Comparison of ENCODE assay signal across 14 cellular contexts in genomic region chr20:2379511-2380229, GRCh38. TPM values are rescaled to one million over a fixed set of nuclear protein-coding genes. Genes with fewer than 3 reads are reported as not detected.
DNase-seq lines count a peak whose midpoint lies in the region; ATAC-seq, FAIRE-seq and TF ChIP-seq lines count a peak whose summit lies in the region.
"Had no signal": no experiment of that assay in that cellular context is flagged by ENCODE, and none has a peak within 500 bp of the region (broad histone marks: within the 10 kb centered on the region; RNA-seq: fewer than 3 reads in every experiment).

No MANE protein-coding gene starts in this region.

- intact Hi-C loops in A673 (cut with micrococcal nuclease; ENCODE audit: unreplicated experiment): no loop called here
- intact Hi-C loops in GM12878 (cut with micrococcal nuclease; ENCODE audit: unreplicated experiment): no loop called here
- intact Hi-C loops in HepG2 (cut with micrococcal nuclease; ENCODE audit: unreplicated experiment): no loop called here

- CTCF ChIA-PET in A673 (lab: Charles Lee): no interaction called here
- CTCF ChIA-PET in GM12878 (lab: Yijun Ruan, JAX): interaction anchor here (0.6 to 1.0 kb wide), 2 partner anchors 11 to 29 kb away, joined by 3 read pairs; no protein-coding TSS in a partner anchor
- CTCF ChIA-PET in HepG2 (lab: Yijun Ruan, JAX; ENCODE audit: low intra/inter-chr PET ratio, low total read pairs): no interaction called here

- H2BK120ac ChIP-seq in mesenchymal stem cell (ENCODE audit: low read depth, low read length): no peak overlapping the region

- RAD21 ChIA-PET in GM12878 (lab: Charles Lee; ENCODE audit: unreplicated experiment): interaction anchor here (0.9 kb wide), 1 partner anchor 172 kb away, joined by 3 read pairs; no protein-coding TSS in a partner anchor

- H2BK5ac ChIP-seq in mesenchymal stem cell (ENCODE audit: low read depth, low read length, poor library complexity, severe bottlenecking): no peak overlapping the region

- H3K79me2 ChIP-seq in GM12878 (ENCODE audit: control insufficient read depth, insufficient read depth, low read length) (no peaks in the 10 kb centered on the region), HepG2 (ENCODE audit: insufficient read depth, low read length) (no peaks in the 10 kb centered on the region)

- ATAC-seq in GM12878 (peak; percentile 61), HG02885 (IDR thresholded peaks at IDR 0.05; ENCODE audit: poor library complexity, unreplicated experiment) (no peak), HepG2 (no peak)

- H3K4me1 ChIP-seq in A673 (ENCODE audit: insufficient read depth, low read length, poor library complexity, severe bottlenecking) (no peaks in the 10 kb centered on the region), GM12878 (ENCODE audit: control insufficient read depth, insufficient read depth, low read length) (no peaks in the 10 kb centered on the region; the same call in 1 of the 2 replicates), mesenchymal stem cell (ENCODE audit: control insufficient read depth, insufficient read depth, low read depth, low read length) (no peaks in the 10 kb centered on the region), HepG2 (ENCODE audit: insufficient read depth, low read length) (no peaks in the 10 kb centered on the region)
- H3K4me1 ChIP-seq: stomach had no signal

- BruUV-seq in A673 (replicated peaks; lab: Mats Ljungman, UMichigan) (no TSS peak), GM12878 (replicated peaks; lab: Mats Ljungman, UMichigan) (no TSS peak), HepG2 (replicated peaks; lab: Mats Ljungman, UMichigan) (no TSS peak)

- no peaks in the 10 kb centered on the region for H3K79me1 ChIP-seq in mesenchymal stem cell (replicated peaks; ENCODE audit: low read length, poor library complexity, severe bottlenecking)

- H2BK15ac ChIP-seq in mesenchymal stem cell (ENCODE audit: low read depth, poor library complexity, severe bottlenecking): no peak overlapping the region

- SMC1A ChIA-PET in GM12878 (lab: Charles Lee; ENCODE audit: uncharacterized antibody, unreplicated experiment): no interaction called here

- no peak overlapping the region for H4K91ac ChIP-seq in mesenchymal stem cell (ENCODE audit: low read length)

- H3K27me3 ChIP-seq in A673 (replicated peaks; ENCODE audit: insufficient read depth, low read depth, low read length, poor library complexity) (peaks cover 5% of the 10 kb centered on the region), GM12878 (replicated peaks in 1 of 2; ENCODE audit: control insufficient read depth in 2 of 2, insufficient read depth in 2 of 2, low read length in 1 of 2) (no peaks in the 10 kb centered on the region; a peak in 1 of 4 replicates), mesenchymal stem cell (ENCODE audit: control insufficient read depth in 1 of 2, insufficient read depth in 1 of 2, low read length in 2 of 2) (peaks cover 0 to 24% of the 10 kb centered on the region in 2 experiments), HepG2 (ENCODE audit: control insufficient read depth in 1 of 2, insufficient read depth in 2 of 2, low read length in 2 of 2) (peaks cover 2 to 6% of the 10 kb centered on the region in 2 experiments; a peak in 4 of 5 replicates)

- H2BK12ac ChIP-seq in mesenchymal stem cell (ENCODE audit: low read length in 2 of 2): no peak overlapping the region

- no peak overlapping the region for H4K8ac ChIP-seq in mesenchymal stem cell (ENCODE audit: low read length)

- H4K20me1 ChIP-seq in GM12878 (ENCODE audit: control insufficient read depth, insufficient read depth) (no peaks in the 10 kb centered on the region), HepG2 (ENCODE audit: insufficient read depth, low read length) (no peaks in the 10 kb centered on the region)

- WGBS in GM12878 (ENCODE audit: insufficient coverage, insufficient replicate concordance, low lambda C conversion rate, missing lambda C conversion rate): 17% methylated on average over 9 of the region's 9 CpGs
- 57% methylated on average over 9 of the region's 9 CpGs for WGBS in mesenchymal stem cell
- 26% methylated on average over 8 of the region's 9 CpGs for WGBS in HepG2 (ENCODE audit: low lambda C conversion rate)

- H3K18ac ChIP-seq in mesenchymal stem cell (ENCODE audit: low read depth in 1 of 2, low read length in 2 of 2): no peak overlapping the region

- H3K27ac ChIP-seq in A673 (ENCODE audit: low read depth, low read length, poor library complexity, severe bottlenecking): no peak overlapping the region
- H3K27ac ChIP-seq in GM12878 (ENCODE audit: control insufficient read depth, insufficient read depth): no peak overlapping the region
- no peak overlapping the region for H3K27ac ChIP-seq in mesenchymal stem cell (ENCODE audit: low read length, poor library complexity, severe bottlenecking)
- no peak overlapping the region for H3K27ac ChIP-seq in HepG2 (ENCODE audit: extremely low read length, insufficient read depth, low read length)
- H3K27ac ChIP-seq: stomach had no signal

- in situ Hi-C loops in GM12878 (cut with MboI) (no loop called here), HepG2 (cut with HindIII; ENCODE audit: extremely low pct_ligation_motif_present, low pct_unique_long_range_greater_than_20kb) (no loop called here)

- no peaks in the 10 kb centered on the region for H3K9me3 ChIP-seq in A673 (ENCODE audit: low read depth, low read length, poor library complexity, severe bottlenecking)
- no peaks in the 10 kb centered on the region for H3K9me3 ChIP-seq in GM12878 (replicated peaks; ENCODE audit: control insufficient read depth, insufficient read depth, low read length)
- H3K9me3 ChIP-seq in mesenchymal stem cell (ENCODE audit: control insufficient read depth, low read length): no peaks in the 10 kb centered on the region
- H3K9me3 ChIP-seq in HepG2 (ENCODE audit: low read length): no peaks in the 10 kb centered on the region
- H3K9me3 ChIP-seq: stomach had no signal

- POLR2A ChIA-PET in A673 (lab: Charles Lee; ENCODE audit: low non-redundant PET) (no interaction called here), GM12878 (lab: Charles Lee) (no interaction called here), HepG2 (lab: Yijun Ruan, JAX) (no interaction called here)

- no peak overlapping the region for H3K4ac ChIP-seq in mesenchymal stem cell (ENCODE audit: low read depth in 1 of 2, low read length in 2 of 2)

- TF ChIP-seq EP300 in GM12878 (IDR thresholded peaks at IDR 0.05; ENCODE audit: borderline replicate concordance in 1 of 2, control insufficient read depth in 1 of 2, low read depth in 2 of 2, low read length in 2 of 2) (no peak), HepG2 (IDR thresholded peaks at IDR 0.05; ENCODE audit: low read depth in 2 of 2, low read length in 2 of 2) (no peak), HepG2 (CRISPR knock-in tag; IDR thresholded peaks at IDR 0.05; ENCODE audit: borderline replicate concordance) (no peak)

- DNase-seq in A673 (ENCODE audit: low spot score): peak; percentile 7
- DNase-seq in GM12865 (ENCODE audit: low read depth): peak; percentile 29
- peak; percentile 88 for DNase-seq in RPMI7951 (ENCODE audit: low read depth)
- no peak for DNase-seq in GM12878 (ENCODE audit: low read depth, low spot score)
- DNase-seq in NCI-H2171 treated with DMSO at 0.1 percent for 48 hours (lab: John Stamatoyannopoulos, UW): no peak
- no peak for DNase-seq in mesenchymal stem cell
- no peak for DNase-seq in HepG2 (ENCODE audit: low spot score)
- DNase-seq: activated CD8-positive, alpha-beta memory T cell treated with anti-CD3 and anti-CD28 coated beads, Interleukin-2, amount 50 U/mL, for 48 hours; caudate nucleus; stimulated activated CD4-positive, alpha-beta T cell treated with anti-CD3 and anti-CD28 coated beads, Interleukin-12 subunit alpha, Interleukin-12 subunit beta, amount 100 ng/mL, for 4 hours; stomach had no signal

- FAIRE-seq in GM12878 (lab: Jason Lieb, UNC) (no peak), HepG2 (lab: Jason Lieb, UNC) (no peak)

- TF ChIP-seq CTCF in A673 (conservative IDR thresholded peaks at IDR 0.05; ENCODE audit: low read depth, low read length) (no peak), GM12865 (IDR thresholded peaks at IDR 0.05; ENCODE audit: insufficient read depth, low read depth, low read length, missing control alignments) (no peak), GM12878 (IDR thresholded peaks at IDR 0.05 in 2 of 3, conservative IDR thresholded peaks at IDR 0.05 in 1 of 3; ENCODE audit: control insufficient read depth in 2 of 3, extremely low read depth in 1 of 3, insufficient read depth in 1 of 3, low read depth in 3 of 3, low read length in 3 of 3) (no peak), HepG2 (CRISPR knock-in tag; IDR thresholded peaks at IDR 0.05) (no peak)

- H3K4me3 ChIP-seq in A673 (ENCODE audit: low read depth, low read length, poor library complexity, severe bottlenecking) (no peak overlapping the region), GM12865 (ENCODE audit: low read depth, low read length) (no peak overlapping the region), GM12878 (no peak overlapping the region), mesenchymal stem cell (ENCODE audit: insufficient read depth in 1 of 2, low read depth in 1 of 2, low read length in 2 of 2) (no peak overlapping the region), HepG2 (replicated peaks in 1 of 3; ENCODE audit: insufficient read depth in 1 of 3, low read depth in 2 of 3, low read length in 3 of 3) (no peak overlapping the region)
- H3K4me3 ChIP-seq: stomach had no signal

- H2AFZ ChIP-seq in GM12878 (ENCODE audit: control insufficient read depth, low read depth, low read length) (no peak overlapping the region; the same call in 1 of the 2 replicates), mesenchymal stem cell (ENCODE audit: low read depth, low read length) (no peak overlapping the region), HepG2 (ENCODE audit: low read length) (no peak overlapping the region)

- no peak overlapping the region for H3K4me2 ChIP-seq in GM12878 (ENCODE audit: control insufficient read depth, insufficient read depth)
- H3K4me2 ChIP-seq in mesenchymal stem cell (ENCODE audit: low read length, poor library complexity, severe bottlenecking): no peak overlapping the region
- H3K4me2 ChIP-seq in HepG2 (ENCODE audit: low read depth, low read length): no peak overlapping the region

- TF ChIP-seq RAD21 in GM12878 (IDR thresholded peaks at IDR 0.05; ENCODE audit: insufficient read depth, low read depth, low read length) (no peak), HepG2 (CRISPR knock-in tag; IDR thresholded peaks at IDR 0.05) (no peak)

- no peak overlapping the region for H3K14ac ChIP-seq in mesenchymal stem cell (ENCODE audit: low read length in 2 of 2)

- H3K9ac ChIP-seq in GM12878 (ENCODE audit: control insufficient read depth, insufficient read depth, low read length) (no peak overlapping the region), mesenchymal stem cell (ENCODE audit: low read length) (no peak overlapping the region), HepG2 (ENCODE audit: insufficient read depth, low read depth, low read length) (no peak overlapping the region)

- H3K23ac ChIP-seq in mesenchymal stem cell (ENCODE audit: low read length in 2 of 2): no peak overlapping the region

- H3K36me3 ChIP-seq in A673 (ENCODE audit: insufficient read depth, low read length, poor library complexity, severe bottlenecking) (no peaks in the 10 kb centered on the region), GM12878 (ENCODE audit: control insufficient read depth in 2 of 2, insufficient read depth in 2 of 2, low read length in 1 of 2) (no peaks in the 10 kb centered on the region), mesenchymal stem cell (ENCODE audit: control insufficient read depth in 1 of 2, insufficient read depth in 2 of 2, low read depth in 1 of 2, low read length in 2 of 2) (no peaks in the 10 kb centered on the region), HepG2 (replicated peaks in 1 of 2; ENCODE audit: control insufficient read depth in 1 of 2, insufficient read depth in 2 of 2, low read length in 2 of 2) (no peaks in the 10 kb centered on the region)
- H3K36me3 ChIP-seq: stomach had no signal

- no peak overlapping the region for H2AK5ac ChIP-seq in mesenchymal stem cell (ENCODE audit: low read length, severe bottlenecking)

- no peak for TF ChIP-seq POLR2A in GM12878 (IDR thresholded peaks at IDR 0.05; ENCODE audit: low read depth, low read length)
- no peak for TF ChIP-seq POLR2A in HepG2 (IDR thresholded peaks at IDR 0.05; ENCODE audit: insufficient read depth in 1 of 2, low read depth in 2 of 2, low read length in 2 of 2)

RNA-seq across cellular contexts. Expression of gene TGM6, which starts 1.0 kb away (rescaled TPM):
- total RNA-seq in A673 (2021): not detected in 2 replicates
- total RNA-seq in RPMI7951 (2014; rRNA removed; shearing (Covaris generic)): not detected in 2 replicates
- total RNA-seq in GM12878 (2013; cell fraction: nucleolus; rRNA removed): not detected in 2 replicates
- not detected in 2 replicates for total RNA-seq in GM12878 (2014; rRNA removed)
- total RNA-seq in GM12878 (2014; rRNA removed; fragmentation: Illumina TruSeq; extraction: Trizol): not detected in 2 replicates
- not detected in 2 replicates for total RNA-seq in GM12878 (2021)
- polyA plus RNA-seq in GM12878 (2011; ENCODE audit: low read depth): not detected
- not detected in 2 replicates for polyA plus RNA-seq in GM12878 (2011; rRNA removed)
- not detected in 2 replicates for polyA plus RNA-seq in GM12878 (2011; cell fraction: cytosol; rRNA removed)
- polyA plus RNA-seq in GM12878 (2011; cell fraction: nucleus; rRNA removed): not detected in 2 replicates
- polyA plus RNA-seq in GM12878 (2012): not detected in 2 replicates
- not detected in 2 replicates for polyA plus RNA-seq in GM12878 (2014; fragmentation: Illumina TruSeq; extraction: Trizol)
- not detected for polyA plus RNA-seq in GM12878 (2014; fragmentation: Nextera tagmentation; extraction: Ambion mirVana)
- polyA plus RNA-seq in GM12878 (2014; rRNA removed): not detected in 2 replicates
- not detected for polyA plus RNA-seq in GM12878 (2016; fragmentation: Nextera tagmentation; extraction: Ambion mirVana)
- not detected in 2 replicates for polyA minus RNA-seq in GM12878 (2011; rRNA and poly(A)+ RNA removed)
- not detected in 2 replicates for polyA minus RNA-seq in GM12878 (2011; cell fraction: cytosol; rRNA and poly(A)+ RNA removed)
- not detected in 2 replicates for polyA minus RNA-seq in GM12878 (2011; cell fraction: nucleus; rRNA and poly(A)+ RNA removed)
- not detected for polyA plus RNA-seq in mesenchymal stem cell (2013, experiment 1 of 2)
- polyA plus RNA-seq in mesenchymal stem cell (2013, experiment 2 of 2): not detected
- total RNA-seq in HepG2 (2016; rRNA removed; fragmentation: Illumina TruSeq; extraction: Trizol): not detected in 2 replicates
- total RNA-seq in HepG2 (2016; cell fraction: cytosol; rRNA removed; fragmentation: Illumina TruSeq; extraction: Trizol; ENCODE audit: low read depth): not detected in 2 replicates
- not detected in 2 replicates for total RNA-seq in HepG2 (2016; cell fraction: insoluble cytoplasmic fraction; rRNA removed; fragmentation: Illumina TruSeq; extraction: Trizol)
- total RNA-seq in HepG2 (2016; cell fraction: membrane; rRNA removed; fragmentation: Illumina TruSeq; extraction: Trizol): not detected in 2 replicates
- not detected in 2 replicates for total RNA-seq in HepG2 (2016; cell fraction: nucleus; rRNA removed; fragmentation: Illumina TruSeq; extraction: Trizol)
- not detected in 2 replicates for polyA plus RNA-seq in HepG2 (2011; rRNA removed)
- polyA plus RNA-seq in HepG2 (2011; cell fraction: cytosol; rRNA removed): not detected in 2 replicates
- polyA plus RNA-seq in HepG2 (2011; cell fraction: nucleus; rRNA removed): not detected in 2 replicates
- not detected in 2 replicates for polyA plus RNA-seq in HepG2 (2012)
- not detected in 2 replicates for polyA plus RNA-seq in HepG2 (2016; cell fraction: cytosol; fragmentation: Illumina TruSeq; extraction: Trizol; ENCODE audit: low read depth)
- polyA plus RNA-seq in HepG2 (2016; cell fraction: insoluble cytoplasmic fraction; fragmentation: Illumina TruSeq; extraction: Trizol; ENCODE audit: low read depth): not detected in 2 replicates
- not detected in 2 replicates for polyA plus RNA-seq in HepG2 (2016; cell fraction: membrane; fragmentation: Illumina TruSeq; extraction: Trizol; ENCODE audit: low read depth)
- not detected in 2 replicates for polyA plus RNA-seq in HepG2 (2016; cell fraction: nucleus; fragmentation: Illumina TruSeq; extraction: Trizol; ENCODE audit: insufficient read depth, low read depth)
- polyA minus RNA-seq in HepG2 (2011; rRNA and poly(A)+ RNA removed; ENCODE audit: low replicate concordance): not detected in 2 replicates
- polyA minus RNA-seq in HepG2 (2011; cell fraction: cytosol; rRNA and poly(A)+ RNA removed): not detected in 2 replicates
- polyA minus RNA-seq in HepG2 (2011; cell fraction: nucleus; rRNA and poly(A)+ RNA removed): not detected in 2 replicates
- total RNA-seq: kidney epithelial cell, SK-MEL-5, stomach had no signal
- polyA plus RNA-seq: stomach had no signal

Comparison
In these comparisons a context has a peak if more than half of its experiments do, and no peak if none do; other contexts are left out.
1. DNase-seq: peak in A673 (single experiment), GM12865 (single experiment) and RPMI7951 (single experiment); none in GM12878 (single experiment), NCI-H2171 treated with DMSO at 0.1 percent for 48 hours (single experiment), mesenchymal stem cell (single experiment) and HepG2 (single experiment).